In genomic region chr4:80967346-80967745, GRCh38 we compare ENCODE assay signal across 25 cellular contexts.
A peak's percentile ranks its signal among the peaks of the same experiment; 100 is the strongest.
DNase-seq lines count a peak whose midpoint lies in the region; ATAC-seq and TF ChIP-seq lines count a peak whose summit lies in the region.
"Had no signal": no experiment of that assay in that cellular context is flagged by ENCODE, and none has a peak within 500 bp of the region (broad histone marks: within the 10 kb centered on the region; RNA-seq: fewer than 3 reads in every experiment).

No MANE protein-coding gene starts in this region.

- DNase-seq in EH (ENCODE audit: low read depth) (peak; percentile 11), NCI-H82 (lab: John Stamatoyannopoulos, UW) (peak; percentile 72), fibroblast of gingiva (ENCODE audit: low read depth) (peak; percentile 5), left lung (no peak), NCI-H187 treated with DMSO at 0.1 percent for 48 hours (lab: John Stamatoyannopoulos, UW) (no peak), H7 (no peak)
- DNase-seq in stimulated activated CD4-positive, alpha-beta T cell treated with anti-CD3 and anti-CD28 coated beads, Interleukin-2, amount 100 ng/mL, for 48 hours, result no peak
- DNase-seq: BE2C; CD8-positive, alpha-beta memory T cell; DMS 273 treated with DMSO at 0.1 percent for 48 hours; DMS79; GF-D8; GOT3; Karpas-422; NCI-H1092 treated with DMSO at 0.1 percent for 48 hours; NCI-H1436 treated with DMSO at 0.1 percent for 48 hours; NCI-H1930; NCI-H2107; NCI-H446; NCI-H524 treated with DMSO at 0.1 percent for 48 hours; NCI-H774; Right ventricle myocardium superior; RPMI8226; T-cell had no signal

- H3K27ac ChIP-seq in left lung, result no peak overlapping the region

- no peaks in the 10 kb centered on the region for H3K4me1 ChIP-seq in left lung
- H3K4me1 ChIP-seq: BE2C had no signal

- H3K36me3 ChIP-seq in left lung, result no peaks in the 10 kb centered on the region
- no peaks in the 10 kb centered on the region for H3K36me3 ChIP-seq in H7 (replicated peaks; ENCODE audit: control insufficient read depth, insufficient read depth, low read length)
- H3K36me3 ChIP-seq: BE2C had no signal

- no peaks in the 10 kb centered on the region for H3K9me3 ChIP-seq in left lung
- H3K9me3 ChIP-seq: BE2C had no signal

- ATAC-seq in left lung, result no peak
- ATAC-seq: HCT116, T-cell had no signal

- no peak overlapping the region for H3K4me3 ChIP-seq in left lung
- no peak overlapping the region for H3K4me3 ChIP-seq in H7 (ENCODE audit: insufficient read depth, low read depth, low read length)

- TF ChIP-seq CTCF in left lung (IDR thresholded peaks at IDR 0.05), result no peak

- intact Hi-C loops in left lung (cut with DNase I), result no loop called here

- H3K27me3 ChIP-seq in left lung (no peaks in the 10 kb centered on the region), H7 (ENCODE audit: control insufficient read depth, insufficient read depth, low read length) (no peaks in the 10 kb centered on the region)
- H3K27me3 ChIP-seq: BE2C had no signal

Comparison
In these comparisons a context has a peak if more than half of its experiments do, and no peak if none do; other contexts are left out.
1. DNase-seq: peak in EH (single experiment), NCI-H82 (single experiment) and fibroblast of gingiva (single experiment); none in left lung (0 of 2), stimulated activated CD4-positive, alpha-beta T cell treated with anti-CD3 and anti-CD28 coated beads, Interleukin-2, amount 100 ng/mL, for 48 hours (0 of 2), NCI-H187 treated with DMSO at 0.1 percent for 48 hours (single experiment) and H7 (single experiment).